15 cellular contexts compared by ENCODE assay signal in genomic region chr5:3119435-3119834, GRCh38.
DNase-seq lines count a peak whose midpoint lies in the region; TF ChIP-seq lines count a peak whose summit lies in the region.
"Had no signal": no experiment of that assay in that cellular context is flagged by ENCODE, and none has a peak within 500 bp of the region (broad histone marks: within the 10 kb centered on the region; RNA-seq: fewer than 3 reads in every experiment).

No MANE protein-coding gene starts in this region.

- H3K27me3 ChIP-seq in HUES64 (ENCODE audit: insufficient read depth, low read length), result peaks cover 63% of the 10 kb centered on the region

- TF ChIP-seq CTCF in brain (conservative IDR thresholded peaks at IDR 0.05) (no peak), nephron progenitor cell (IDR thresholded peaks at IDR 0.05) (no peak)

- peaks cover 93% of the 10 kb centered on the region for H3K27me3 Mint-ChIP-seq in brain
- peaks cover 51% of the 10 kb centered on the region for H3K27me3 Mint-ChIP-seq in nephron progenitor cell (ENCODE audit: low read depth, poor library complexity)

- H3K27ac Mint-ChIP-seq in brain (peak overlapping the region in 3 of 5 experiments; percentile 34 to 79 (median 40)), nephron progenitor cell (no peak overlapping the region)
- H3K27ac Mint-ChIP-seq: CD4-positive, alpha-beta T cell; IgD-negative memory B cell had no signal

- peak overlapping the region; percentile 91; the same call in 1 of the 2 replicates for H3K27ac ChIP-seq in HUES64 (ENCODE audit: low read depth, low read length)
- H3K27ac ChIP-seq: C4-2B had no signal

- no peaks in the 10 kb centered on the region for H3K9me3 ChIP-seq in HUES64 (ENCODE audit: insufficient read depth, low read depth, low read length)
- H3K9me3 ChIP-seq: Caco-2 had no signal

- peaks cover 91% of the 10 kb centered on the region for H3K4me1 ChIP-seq in HUES64 (ENCODE audit: insufficient read depth, low read length)
- H3K4me1 ChIP-seq: Caco-2 had no signal

- H3K4me3 ChIP-seq in HUES64 (ENCODE audit: low read length), result no peak overlapping the region

- no peak for DNase-seq in nephron progenitor cell
- DNase-seq in NCI-H226, result no peak
- DNase-seq in globus pallidus (ENCODE audit: low spot score), result no peak
- no peak for DNase-seq in kidney glomerular epithelial cell (lab: John Stamatoyannopoulos, UW)
- DNase-seq in NCI-H146 treated with DMSO at 0.1 percent for 48 hours (lab: John Stamatoyannopoulos, UW; ENCODE audit: unreplicated experiment), result no peak
- DNase-seq: AML-193; Caco-2; CD4-positive, alpha-beta T cell; GOT3; H7; KBM-7 had no signal

- H3K9me3 Mint-ChIP-seq in brain (peaks cover 0 to 3% (median 0%) of the 10 kb centered on the region in 5 experiments), nephron progenitor cell (no peaks in the 10 kb centered on the region)
- H3K9me3 Mint-ChIP-seq: CD4-positive, alpha-beta T cell had no signal

- no peak overlapping the region for H3K9ac ChIP-seq in HUES64 (ENCODE audit: low read depth, low read length)

- H3K36me3 Mint-ChIP-seq in brain (no peaks in the 10 kb centered on the region), nephron progenitor cell (ENCODE audit: low read depth) (no peaks in the 10 kb centered on the region)

- H3K4me1 Mint-ChIP-seq in brain (peaks cover 73% of the 10 kb centered on the region), nephron progenitor cell (peaks cover 86% of the 10 kb centered on the region)

- 13% methylated on average over 4 of the region's 4 CpGs for WGBS in HUES64

- H3K4me3 Mint-ChIP-seq in brain (peak overlapping the region; percentile 48 to 70 (median 66)), nephron progenitor cell (peak overlapping the region; percentile 39)
- H3K4me3 Mint-ChIP-seq: CD4-positive, alpha-beta T cell; IgD-negative memory B cell had no signal

- no peaks in the 10 kb centered on the region for H3K36me3 ChIP-seq in HUES64 (ENCODE audit: insufficient read depth, low read length)
